In the genomic region with DNA sequence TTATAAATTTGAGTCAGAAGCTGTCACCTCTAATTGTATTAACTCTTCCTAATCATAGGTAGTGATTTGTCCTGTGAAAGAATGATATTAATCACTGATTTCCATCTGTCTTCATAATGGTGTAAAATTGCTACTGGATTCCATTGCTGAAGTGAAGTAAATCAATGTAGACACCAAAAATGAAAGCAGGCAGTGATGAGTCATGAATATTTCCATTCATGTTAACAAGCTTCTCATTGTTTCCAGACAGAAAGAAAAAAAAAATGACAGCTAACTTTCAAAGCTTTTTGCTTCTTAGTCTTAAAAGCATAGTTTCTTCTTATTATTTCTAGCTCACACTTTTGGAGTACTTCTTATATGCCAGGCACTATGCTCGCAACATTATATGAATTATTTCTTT, we compare ENCODE assay signal across 8 cellular contexts. TPM values are rescaled to one million over a fixed set of nuclear protein-coding genes. Genes with fewer than 3 reads are reported as not detected.
DNase-seq lines count a peak whose midpoint lies in the region; ATAC-seq, FAIRE-seq and TF ChIP-seq lines count a peak whose summit lies in the region.

No MANE protein-coding gene starts in this region.

- no peaks in the 10 kb centered on the region for H3K4me1 ChIP-seq in trophoblast cell (ENCODE audit: control insufficient read depth in 1 of 2, insufficient read depth in 2 of 2, low read length in 2 of 2)

- no peak overlapping the region for H3K18ac ChIP-seq in trophoblast cell (ENCODE audit: low read length)

- no peak overlapping the region for H2BK5ac ChIP-seq in trophoblast cell (ENCODE audit: low read depth, low read length, poor library complexity)

- H3K14ac ChIP-seq in trophoblast cell (ENCODE audit: low read length), result no peak overlapping the region

- WGBS in trophoblast cell (ENCODE audit: extremely low coverage, insufficient coverage, insufficient read length), result no CpG with 5 or more reads among the region's 1 CpG

- no peak overlapping the region for H2AFZ ChIP-seq in trophoblast cell (ENCODE audit: insufficient read depth, low read length, poor library complexity)

- no peaks in the 10 kb centered on the region for H3K27me3 ChIP-seq in trophoblast cell (ENCODE audit: insufficient read depth, low read length)

- no peak for TF ChIP-seq CTCF in coronary artery (IDR thresholded peaks at IDR 0.05)

- H2BK120ac ChIP-seq in trophoblast cell (ENCODE audit: insufficient read depth, low read length, poor library complexity), result no peak overlapping the region

- H3K79me1 ChIP-seq in trophoblast cell (ENCODE audit: low read length), result peaks cover 2% of the 10 kb centered on the region

- peaks cover 0 to 9% of the 10 kb centered on the region in 2 experiments for H3K36me3 ChIP-seq in trophoblast cell (ENCODE audit: control insufficient read depth in 1 of 2, insufficient read depth in 2 of 2, low read length in 2 of 2)

- H4K8ac ChIP-seq in trophoblast cell (ENCODE audit: low read depth, low read length), result no peak overlapping the region

- no peaks in the 10 kb centered on the region for H3K9me3 ChIP-seq in trophoblast cell (ENCODE audit: insufficient read depth, low read depth, low read length)

- DNase-seq in GM18507 (ENCODE audit: extremely low spot score, insufficient read length, low read depth), result peak; percentile 29
- DNase-seq in LHCN-M2 (ENCODE audit: low read depth), result peak; percentile 83
- DNase-seq in coronary artery (ENCODE audit: low spot score), result no peak
- peak; percentile 12 to 85 for DNase-seq in trophoblast cell
- DNase-seq in activated CD4-positive, alpha-beta T cell treated with anti-CD3 and anti-CD28 coated beads, Interleukin-2, amount 50 U/mL, for 48 hours, result no peak
- no peak for DNase-seq in iPS-NIHi7 (ENCODE audit: extremely low spot score)

- no peak overlapping the region for H2AK5ac ChIP-seq in trophoblast cell (ENCODE audit: low read length)

- no peak overlapping the region for H3K4ac ChIP-seq in trophoblast cell (ENCODE audit: low read depth, low read length)

- no peak overlapping the region for H3K23ac ChIP-seq in trophoblast cell (ENCODE audit: low read length)

- H3K4me3 ChIP-seq in coronary artery (no peak overlapping the region), trophoblast cell (ENCODE audit: low read depth, low read length) (no peak overlapping the region)

- no peak overlapping the region for H3K4me2 ChIP-seq in trophoblast cell (ENCODE audit: low read length)

- H4K91ac ChIP-seq in trophoblast cell (ENCODE audit: low read depth, low read length), result no peak overlapping the region

- H3K79me2 ChIP-seq in trophoblast cell (ENCODE audit: control insufficient read depth, insufficient read depth, low read length, poor library complexity), result no peaks in the 10 kb centered on the region

- H4K12ac ChIP-seq in trophoblast cell (ENCODE audit: low read depth, low read length), result no peak overlapping the region

- FAIRE-seq in GM18507 (lab: Jason Lieb, UNC), result peak; percentile 26

- peak overlapping the region; percentile 16 to 66 for H3K27ac ChIP-seq in coronary artery
- peak overlapping the region; percentile 36 for H3K27ac ChIP-seq in trophoblast cell (ENCODE audit: low read depth, low read length)

- H2BK12ac ChIP-seq in trophoblast cell (ENCODE audit: low read length), result no peak overlapping the region

- H3K9ac ChIP-seq in trophoblast cell (ENCODE audit: low read length), result no peak overlapping the region

- no peak for ATAC-seq in HG03571 (IDR thresholded peaks at IDR 0.05; ENCODE audit: unreplicated experiment)
- ATAC-seq in GM19395 (IDR thresholded peaks at IDR 0.05; ENCODE audit: unreplicated experiment), result no peak

RNA-seq across cellular contexts. Expression of gene FAM114A1, which starts 21.5 kb away (rescaled TPM):
- total RNA-seq in LHCN-M2 (2014; rRNA removed), result 208 and 240 TPM in 2 replicates
- 107 TPM for polyA plus RNA-seq in LHCN-M2 (2012)
- polyA plus RNA-seq in trophoblast cell (2013), result 59.7 and 64.1 TPM in 2 replicates

RNA-seq across cellular contexts. Expression of gene TLR6, which starts 32.5 kb away (rescaled TPM):
- 2.9 and 3.7 TPM in 2 replicates for total RNA-seq in LHCN-M2 (2014; rRNA removed)
- 0.49 TPM for polyA plus RNA-seq in LHCN-M2 (2012)
- polyA plus RNA-seq in trophoblast cell (2013), result 1.5 and 1.6 TPM in 2 replicates

Comparison
In these comparisons a context has a peak if more than half of its experiments do, and no peak if none do; other contexts are left out.
1. DNase-seq: peak in GM18507 (single experiment), LHCN-M2 (single experiment) and trophoblast cell (2 of 2); none in coronary artery (single experiment), activated CD4-positive, alpha-beta T cell treated with anti-CD3 and anti-CD28 coated beads, Interleukin-2, amount 50 U/mL, for 48 hours (0 of 2) and iPS-NIHi7 (single experiment).